Comparison of ENCODE assay signal across 8 cellular contexts in the genomic region with DNA sequence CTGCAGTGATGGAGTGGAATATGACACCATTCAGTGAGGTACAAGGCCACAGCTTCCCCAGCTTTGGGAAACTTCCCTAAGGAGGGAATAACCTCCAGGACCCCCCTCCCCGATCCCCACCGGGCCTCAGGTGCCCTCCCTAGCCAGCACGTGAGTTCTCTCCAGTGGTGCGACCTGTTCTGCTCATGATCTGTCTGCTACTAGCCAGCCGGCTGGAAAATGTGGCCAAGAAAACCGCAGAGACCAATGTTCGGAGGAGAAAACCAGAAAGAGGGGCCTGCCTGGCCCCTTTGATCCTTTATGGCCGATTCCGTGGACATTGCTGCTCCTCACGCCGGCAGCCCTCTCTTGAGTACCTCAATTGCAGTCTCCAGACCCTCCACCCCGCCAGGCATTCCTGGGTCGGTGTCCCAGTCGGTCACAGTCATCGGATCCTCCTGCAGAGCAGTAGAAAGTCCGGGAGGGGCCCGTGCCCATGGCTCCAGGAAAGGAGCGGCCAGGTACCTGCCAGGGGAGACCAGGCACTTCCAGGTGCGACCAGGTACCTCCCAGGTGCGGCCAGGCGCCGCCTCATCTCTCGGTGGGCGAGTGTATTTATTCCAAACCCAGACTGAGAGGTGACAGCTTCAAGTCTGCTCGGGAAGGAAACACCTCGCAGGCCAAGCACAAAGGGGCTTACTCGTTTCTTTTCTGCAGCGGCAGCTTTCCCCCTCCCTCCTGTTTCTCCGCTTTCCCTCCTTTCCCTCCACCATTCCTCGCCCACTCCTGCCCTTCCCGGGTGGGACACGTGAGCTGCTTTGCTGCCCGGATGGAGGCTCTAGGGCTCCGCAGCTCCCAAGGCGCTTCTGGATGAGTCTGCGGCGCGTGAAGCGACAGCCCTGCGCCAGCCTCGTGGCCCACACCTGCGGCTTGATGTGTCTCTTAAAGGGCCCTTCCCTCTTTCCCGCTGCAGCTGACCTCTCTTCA.
DNase-seq lines count a peak whose midpoint lies in the region; ATAC-seq lines count a peak whose summit lies in the region.

No MANE protein-coding gene starts in this region.

- peaks cover 5% of the 10 kb centered on the region for H3K36me3 Mint-ChIP-seq in T-helper 1 cell treated with Interleukin-12 subunit alpha and Interleukin-12 subunit beta and Interleukin-4 antibody, amounts not matched to agents 30 μg/mL and 1 μg/mL, for 36 hours (ENCODE audit: low read depth)
- no peaks in the 10 kb centered on the region for H3K36me3 Mint-ChIP-seq in stimulated activated memory B cell treated with anti-CD40 and anti-IgM and Interleukin-4, amounts not matched to agents 10 μg/mL and 1 μg/mL and 100 μg/mL, for 72 hours

- peak overlapping the region; percentile 69 for H3K4me3 Mint-ChIP-seq in T-helper 1 cell treated with Interleukin-12 subunit alpha and Interleukin-12 subunit beta and Interleukin-4 antibody, amounts not matched to agents 30 μg/mL and 1 μg/mL, for 36 hours
- H3K4me3 Mint-ChIP-seq in stimulated activated memory B cell treated with anti-CD40 and anti-IgM and Interleukin-4, amounts not matched to agents 10 μg/mL and 1 μg/mL and 100 μg/mL, for 72 hours, result peak overlapping the region; percentile 64

- H3K9me3 Mint-ChIP-seq in T-helper 1 cell treated with Interleukin-12 subunit alpha and Interleukin-12 subunit beta and Interleukin-4 antibody, amounts not matched to agents 30 μg/mL and 1 μg/mL, for 36 hours, result peaks cover 4% of the 10 kb centered on the region
- H3K9me3 Mint-ChIP-seq in stimulated activated memory B cell treated with anti-CD40 and anti-IgM and Interleukin-4, amounts not matched to agents 10 μg/mL and 1 μg/mL and 100 μg/mL, for 72 hours, result peaks cover 4% of the 10 kb centered on the region

- peak; percentile 31 for ATAC-seq in stimulated activated memory B cell treated with anti-CD40 and anti-IgM and Interleukin-4, amounts not matched to agents 10 μg/mL and 1 μg/mL and 100 μg/mL, for 72 hours
- ATAC-seq in GM18858 (IDR thresholded peaks at IDR 0.05; ENCODE audit: unreplicated experiment), result no peak

- H3K27me3 Mint-ChIP-seq in T-helper 1 cell treated with Interleukin-12 subunit alpha and Interleukin-12 subunit beta and Interleukin-4 antibody, amounts not matched to agents 30 μg/mL and 1 μg/mL, for 36 hours (ENCODE audit: low read depth), result peaks cover 77% of the 10 kb centered on the region
- peaks cover 49% of the 10 kb centered on the region for H3K27me3 Mint-ChIP-seq in stimulated activated memory B cell treated with anti-CD40 and anti-IgM and Interleukin-4, amounts not matched to agents 10 μg/mL and 1 μg/mL and 100 μg/mL, for 72 hours

- H3K4me1 Mint-ChIP-seq in T-helper 1 cell treated with Interleukin-12 subunit alpha and Interleukin-12 subunit beta and Interleukin-4 antibody, amounts not matched to agents 30 μg/mL and 1 μg/mL, for 36 hours (ENCODE audit: low read depth), result peaks cover 5% of the 10 kb centered on the region
- peaks cover 24% of the 10 kb centered on the region for H3K4me1 Mint-ChIP-seq in stimulated activated memory B cell treated with anti-CD40 and anti-IgM and Interleukin-4, amounts not matched to agents 10 μg/mL and 1 μg/mL and 100 μg/mL, for 72 hours

- no peak overlapping the region for H3K27ac Mint-ChIP-seq in T-helper 1 cell treated with Interleukin-12 subunit alpha and Interleukin-12 subunit beta and Interleukin-4 antibody, amounts not matched to agents 30 μg/mL and 1 μg/mL, for 36 hours
- peak overlapping the region; percentile 5 for H3K27ac Mint-ChIP-seq in stimulated activated memory B cell treated with anti-CD40 and anti-IgM and Interleukin-4, amounts not matched to agents 10 μg/mL and 1 μg/mL and 100 μg/mL, for 72 hours

- DNase-seq in T-helper 1 cell (no peak), amygdala (lab: John Stamatoyannopoulos, UW) (peak in 34 of 56 donors; percentile 1 to 51 (median 14)), islet precursor cell (peak; percentile 62), NCI-H446 (lab: John Stamatoyannopoulos, UW) (no peak), AML-193 (lab: John Stamatoyannopoulos, UW) (no peak)

Comparison
In these comparisons a context has a peak if more than half of its experiments do, and no peak if none do; other contexts are left out.
1. DNase-seq: peak in amygdala (34 of 56) and islet precursor cell (single experiment); none in T-helper 1 cell (0 of 5), NCI-H446 (0 of 2) and AML-193 (0 of 2).